Comparison of ENCODE assay signal across 8 cellular contexts in the genomic region with DNA sequence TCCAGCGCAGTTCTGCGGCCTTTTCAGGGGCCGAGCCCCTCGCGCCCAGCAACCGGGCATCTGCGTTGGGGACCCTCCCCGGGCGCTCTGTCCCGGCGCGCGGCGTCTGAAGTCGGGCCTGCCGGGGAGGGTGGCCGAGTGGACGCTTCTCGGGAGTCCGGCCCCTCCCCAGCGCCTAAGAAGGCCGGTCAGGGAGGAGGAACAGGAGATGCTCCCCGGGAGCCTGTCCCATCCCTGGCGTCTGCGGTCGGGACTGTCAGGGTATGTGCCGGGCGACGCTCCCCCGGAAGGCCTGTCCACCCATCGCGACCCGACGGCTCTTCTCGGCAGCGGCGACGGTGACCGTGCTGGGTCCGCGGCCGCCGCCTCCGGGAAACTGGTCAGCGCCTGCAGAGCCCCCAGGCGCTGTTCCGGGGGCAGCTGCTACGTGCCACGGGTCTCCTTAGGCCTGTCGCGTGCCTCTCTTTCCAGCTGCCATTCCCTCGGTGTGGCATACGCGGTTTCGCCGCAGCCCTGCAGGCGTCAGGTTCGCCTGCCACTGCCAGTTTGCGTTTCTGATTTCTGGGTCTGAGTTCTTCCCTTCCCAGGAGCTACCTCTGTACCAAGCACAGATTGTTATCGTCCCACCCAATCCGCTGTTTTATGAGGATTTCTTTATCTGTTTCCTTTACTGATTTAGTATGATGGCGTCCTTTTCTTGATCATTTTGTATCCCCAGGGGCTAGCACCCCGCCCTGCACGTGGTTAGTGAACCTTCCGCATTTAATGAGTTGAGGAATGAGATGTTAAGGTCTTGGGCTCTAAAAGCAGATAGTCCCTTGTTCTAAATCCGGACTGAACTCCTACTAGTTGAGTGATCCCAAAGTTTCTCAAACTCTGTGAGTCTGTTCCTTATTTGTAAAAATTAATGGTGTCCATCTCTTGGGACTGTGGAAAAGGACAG. TPM values are rescaled to one million over a fixed set of nuclear protein-coding genes. Genes with fewer than 3 reads are reported as not detected.
DNase-seq lines count a peak whose midpoint lies in the region; ATAC-seq lines count a peak whose summit lies in the region.

No MANE protein-coding gene starts in this region.

- peak overlapping the region; percentile 83 for H3K9ac ChIP-seq in mucosa of stomach (ENCODE audit: low read length)

- no peaks in the 10 kb centered on the region for H3K9me3 ChIP-seq in mucosa of stomach (ENCODE audit: control insufficient read depth, low read length)

- H3K36me3 ChIP-seq in mucosa of stomach (ENCODE audit: control insufficient read depth, insufficient read depth, low read length): no peaks in the 10 kb centered on the region

- H3K4me1 ChIP-seq in mucosa of stomach (ENCODE audit: control insufficient read depth, insufficient read depth, low read length): peaks cover 4% of the 10 kb centered on the region

- no peaks in the 10 kb centered on the region for H3K27me3 ChIP-seq in mucosa of stomach (ENCODE audit: control insufficient read depth, insufficient read depth, low read length)

- H3K4me3 ChIP-seq in mucosa of stomach (ENCODE audit: low read length): peak overlapping the region; percentile 76

- H3K27me3 Mint-ChIP-seq in activated T-cell treated with anti-CD3 and anti-CD28 coated beads, Interleukin-2, amount 50 U/mL, for 4 hours (ENCODE audit: low read depth): no peaks in the 10 kb centered on the region

- no peaks in the 10 kb centered on the region for H3K9me3 Mint-ChIP-seq in activated T-cell treated with anti-CD3 and anti-CD28 coated beads, Interleukin-2, amount 50 U/mL, for 4 hours

- DNase-seq in NCI-H1694 treated with DMSO at 0.1 percent for 48 hours (lab: John Stamatoyannopoulos, UW) (peak; percentile 5), NCI-H1694 (lab: John Stamatoyannopoulos, UW) (no peak), NCI-H2227 treated with DMSO at 0.1 percent for 48 hours (lab: John Stamatoyannopoulos, UW) (peak; percentile 38), superior temporal gyrus (ENCODE audit: extremely low spot score) (peak; percentile 63)
- DNase-seq in activated T-cell treated with anti-CD3 and anti-CD28 coated beads, Interleukin-2, amount 50 U/mL, for 4 hours: peak; percentile 32

- peaks cover 16% of the 10 kb centered on the region for H3K36me3 Mint-ChIP-seq in activated T-cell treated with anti-CD3 and anti-CD28 coated beads, Interleukin-2, amount 50 U/mL, for 4 hours (ENCODE audit: insufficient read depth)

- H3K4me1 Mint-ChIP-seq in activated T-cell treated with anti-CD3 and anti-CD28 coated beads, Interleukin-2, amount 50 U/mL, for 4 hours (ENCODE audit: low read depth): peaks cover 64% of the 10 kb centered on the region

- ATAC-seq in HG02623 (IDR thresholded peaks at IDR 0.05; ENCODE audit: unreplicated experiment) (peak; percentile 31), esophagus mucosa (peak; percentile 70)
- ATAC-seq in activated T-cell treated with anti-CD3 and anti-CD28 coated beads, Interleukin-2, amount 50 U/mL, for 4 hours: peak; percentile 49 to 56

- peak overlapping the region; percentile 96 for H3K4me3 Mint-ChIP-seq in activated T-cell treated with anti-CD3 and anti-CD28 coated beads, Interleukin-2, amount 50 U/mL, for 4 hours

RNA-seq across cellular contexts. Expression of gene IFIT5, which starts 0.8 kb away (rescaled TPM):
- 10 to 100 TPM in 2 of 3 donors, 1 to 10 TPM in 1; 7.8 to 11.9 (median 10.7) TPM for total RNA-seq in activated T-cell treated with anti-CD3 and anti-CD28 coated beads, Interleukin-2, amount 50 U/mL, for 4 hours
- total RNA-seq in esophagus mucosa: 5.3 TPM

RNA-seq across cellular contexts. Expression of gene IFIT1, which starts 22.7 kb away (rescaled TPM):
- under 1 TPM; 0.13 to 0.41 (median 0.28) TPM for total RNA-seq in activated T-cell treated with anti-CD3 and anti-CD28 coated beads, Interleukin-2, amount 50 U/mL, for 4 hours
- total RNA-seq in esophagus mucosa: 3.8 TPM

RNA-seq across cellular contexts. Expression of gene IFIT1B, which starts 37.3 kb away (rescaled TPM):
- total RNA-seq in activated T-cell treated with anti-CD3 and anti-CD28 coated beads, Interleukin-2, amount 50 U/mL, for 4 hours: not detected
- not detected for total RNA-seq in esophagus mucosa
